ENCODE assay signal across 24 cellular contexts in the genomic region with DNA sequence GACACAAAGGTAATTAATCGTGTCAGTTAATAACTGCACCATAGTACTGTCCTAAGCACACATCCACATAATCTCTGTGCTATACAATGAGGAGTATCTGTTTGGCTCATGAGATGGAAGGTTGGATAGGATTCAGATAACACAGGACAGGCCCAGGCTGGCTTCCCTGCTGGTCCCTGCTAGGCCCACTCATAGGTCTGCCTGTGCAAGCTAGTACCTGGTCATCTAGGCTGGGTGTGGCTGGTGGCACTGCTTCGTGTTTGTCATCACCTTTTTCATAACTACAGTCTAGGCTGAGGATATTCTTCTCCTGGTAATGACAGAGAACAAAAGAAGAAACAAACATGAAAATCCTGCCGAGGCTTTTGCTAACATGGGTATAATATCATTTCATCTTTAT.
"Had no signal": no experiment of that assay in that cellular context is flagged by ENCODE, and none has a peak within 500 bp of the region (broad histone marks: within the 10 kb centered on the region; RNA-seq: fewer than 3 reads in every experiment).

No MANE protein-coding gene starts in this region.

- FAIRE-seq: HepG2 had no signal

- H3K36me3 ChIP-seq: MG63 had no signal

- H3K4me3 ChIP-seq: MG63 had no signal

- H3K27ac ChIP-seq: RWPE1 had no signal

- H3K9me3 ChIP-seq: MG63, SK-N-SH had no signal

- H3K4me2 ChIP-seq: SK-N-SH had no signal

- H3K9ac ChIP-seq: SK-N-SH had no signal

- H3K9me2 ChIP-seq: SK-N-SH had no signal

- ATAC-seq: HepG2, Panc1, PC-3 had no signal

- DNase-seq: IMR-90; Karpas-422; KG1; MG63; NCI-H1092 treated with DMSO at 0.1 percent for 48 hours; NCI-H1436; NCI-H187; NCI-H2029; NCI-H2081 treated with DMSO at 0.1 percent for 48 hours; NCI-H2171; NCI-H226; NCI-H446; NCI-H510A; NCI-H524 treated with DMSO at 0.1 percent for 48 hours; NCI-H69; NCI-H774; NK-92 treated with Interleukin-12 subunit alpha and Interleukin-12 subunit beta, amount 100 ng/mL, for 24 hours; PC-3; SHP77; SK-N-SH; SW 1271 had no signal
